ENCODE assay signal across 5 cellular contexts in genomic region chr12:122716666-122717065, GRCh38. TPM values are rescaled to one million over a fixed set of nuclear protein-coding genes. Genes with fewer than 3 reads are reported as not detected.
"Had no signal": no experiment of that assay in that cellular context is flagged by ENCODE, and none has a peak within 500 bp of the region (broad histone marks: within the 10 kb centered on the region; RNA-seq: fewer than 3 reads in every experiment).

Gene HCAR3 (minus strand): TSS chr12:122716811. CDS start chr12:122716737, 74 bp downstream.

RNA-seq across cellular contexts. Expression of gene HCAR3, which starts in this region (rescaled TPM):
- total RNA-seq: endothelial cell of umbilical vein, gastroesophageal sphincter, lung microvascular endothelial cell, mucosa of gallbladder, skeletal muscle tissue had no signal
